Comparison of ENCODE assay signal across 16 cellular contexts in genomic region chr5:80761966-80762365, GRCh38.
A peak's percentile ranks its signal among the peaks of the same experiment; 100 is the strongest.
DNase-seq lines count a peak whose midpoint lies in the region; ATAC-seq, FAIRE-seq and TF ChIP-seq lines count a peak whose summit lies in the region.
"Had no signal": no experiment of that assay in that cellular context is flagged by ENCODE, and none has a peak within 500 bp of the region (broad histone marks: within the 10 kb centered on the region; RNA-seq: fewer than 3 reads in every experiment).

No MANE protein-coding gene starts in this region.

- H3K27ac ChIP-seq in endothelial cell of umbilical vein (ENCODE audit: insufficient read depth, low read depth, low read length) (no peak overlapping the region), small intestine (ENCODE audit: low read depth in 1 of 2, low read length in 1 of 2) (no peak overlapping the region)
- H3K27ac ChIP-seq: PC-9 had no signal

- 34 to 54% (median 40%) methylated on average over 1 of the region's 1 CpG for WGBS in small intestine, 3 donors

- H3K36me3 ChIP-seq in endothelial cell of umbilical vein (ENCODE audit: control insufficient read depth in 2 of 2, extremely low read depth in 1 of 2, insufficient read depth in 2 of 2, low read length in 2 of 2) (no peaks in the 10 kb centered on the region), small intestine (ENCODE audit: control insufficient read depth in 2 of 2, insufficient read depth in 2 of 2, low read length in 2 of 2) (peaks cover 0 to 5% of the 10 kb centered on the region in 2 donors)

- H3K27ac Mint-ChIP-seq in activated CD8-positive, alpha-beta memory T cell treated with anti-CD3 and anti-CD28 coated beads, Interleukin-2, amount 10 ng/mL, durations not matched to agents 7 days and 5 days: peak overlapping the region; percentile 25
- H3K27ac Mint-ChIP-seq in activated T-helper 2 cell treated with anti-CD3 and anti-CD28 coated beads, Interferon-gamma antibody, Interleukin-2, Interleukin-4, amounts not matched to agents 10 μg/mL and 5 μg/mL and 100 μg/mL, durations not matched to agents 14 hours and 24 hours and 36 hours: peak overlapping the region; percentile 18

- H3K9me3 ChIP-seq in endothelial cell of umbilical vein (replicated peaks; ENCODE audit: control insufficient read depth, insufficient read depth, low read length) (no peaks in the 10 kb centered on the region), small intestine (ENCODE audit: control insufficient read depth, low read depth) (no peaks in the 10 kb centered on the region)

- H3K27me3 ChIP-seq in endothelial cell of umbilical vein (ENCODE audit: control insufficient read depth in 2 of 2, insufficient read depth in 2 of 2, low read length in 2 of 2) (no peaks in the 10 kb centered on the region), small intestine (ENCODE audit: control insufficient read depth in 2 of 2, insufficient read depth in 2 of 2, low read length in 2 of 2) (no peaks in the 10 kb centered on the region)

- no peak overlapping the region for H2AFZ ChIP-seq in endothelial cell of umbilical vein (ENCODE audit: low read depth, low read length)
- H2AFZ ChIP-seq: PC-9 had no signal

- dilution Hi-C loops in endothelial cell of umbilical vein (cut with MboI; ENCODE audit: extremely low pct_ligation_motif_present, low sequenced_read_pairs): no loop called here

- H3K9me3 Mint-ChIP-seq in activated CD8-positive, alpha-beta memory T cell treated with anti-CD3 and anti-CD28 coated beads, Interleukin-2, amount 10 ng/mL, durations not matched to agents 7 days and 5 days (ENCODE audit: low read depth): no peaks in the 10 kb centered on the region
- H3K9me3 Mint-ChIP-seq in activated T-helper 2 cell treated with anti-CD3 and anti-CD28 coated beads, Interferon-gamma antibody, Interleukin-2, Interleukin-4, amounts not matched to agents 10 μg/mL and 5 μg/mL and 100 μg/mL, durations not matched to agents 14 hours and 24 hours and 36 hours: peaks cover 4% of the 10 kb centered on the region

- POLR2A ChIA-PET in endothelial cell of umbilical vein (lab: Charles Lee): no interaction called here

- H3K79me2 ChIP-seq in endothelial cell of umbilical vein (ENCODE audit: control insufficient read depth, insufficient read depth, low read length): no peaks in the 10 kb centered on the region

- no peak overlapping the region for H3K4me3 Mint-ChIP-seq in activated CD8-positive, alpha-beta memory T cell treated with anti-CD3 and anti-CD28 coated beads, Interleukin-2, amount 10 ng/mL, durations not matched to agents 7 days and 5 days
- no peak overlapping the region for H3K4me3 Mint-ChIP-seq in activated T-helper 2 cell treated with anti-CD3 and anti-CD28 coated beads, Interferon-gamma antibody, Interleukin-2, Interleukin-4, amounts not matched to agents 10 μg/mL and 5 μg/mL and 100 μg/mL, durations not matched to agents 14 hours and 24 hours and 36 hours (ENCODE audit: low read depth)

- no peaks in the 10 kb centered on the region for H3K9me1 ChIP-seq in endothelial cell of umbilical vein (replicated peaks; ENCODE audit: control insufficient read depth, extremely low read depth, insufficient read depth, low read length)

- no peak overlapping the region for H3K9ac ChIP-seq in endothelial cell of umbilical vein (replicated peaks; ENCODE audit: extremely low read depth, insufficient read depth, low read length)

- BruUV-seq in endothelial cell of umbilical vein (replicated peaks; lab: Mats Ljungman, UMichigan): no TSS peak

- no peak for FAIRE-seq in endothelial cell of umbilical vein (lab: Jason Lieb, UNC)
- FAIRE-seq in small intestine (lab: Jason Lieb, UNC): peak; percentile 81
- FAIRE-seq: GM18507 had no signal

- no peak overlapping the region for H3K4me2 ChIP-seq in endothelial cell of umbilical vein (ENCODE audit: insufficient read depth, low read length)
- H3K4me2 ChIP-seq: PC-9 had no signal

- no peak for ATAC-seq in activated CD8-positive, alpha-beta memory T cell treated with anti-CD3 and anti-CD28 coated beads, Interleukin-2, amount 10 ng/mL, durations not matched to agents 7 days and 5 days
- ATAC-seq in GM21528 (IDR thresholded peaks at IDR 0.05; ENCODE audit: low FRiP score, unreplicated experiment): no peak
- ATAC-seq: Right ventricle myocardium inferior had no signal

- no peaks in the 10 kb centered on the region for H4K20me1 ChIP-seq in endothelial cell of umbilical vein (replicated peaks; ENCODE audit: control insufficient read depth, extremely low read depth, insufficient read depth, low read length)

- peaks cover 52% of the 10 kb centered on the region for H3K36me3 Mint-ChIP-seq in activated CD8-positive, alpha-beta memory T cell treated with anti-CD3 and anti-CD28 coated beads, Interleukin-2, amount 10 ng/mL, durations not matched to agents 7 days and 5 days
- peaks cover 44% of the 10 kb centered on the region for H3K36me3 Mint-ChIP-seq in activated T-helper 2 cell treated with anti-CD3 and anti-CD28 coated beads, Interferon-gamma antibody, Interleukin-2, Interleukin-4, amounts not matched to agents 10 μg/mL and 5 μg/mL and 100 μg/mL, durations not matched to agents 14 hours and 24 hours and 36 hours (ENCODE audit: low read depth)

- no peaks in the 10 kb centered on the region for H3K27me3 Mint-ChIP-seq in activated CD8-positive, alpha-beta memory T cell treated with anti-CD3 and anti-CD28 coated beads, Interleukin-2, amount 10 ng/mL, durations not matched to agents 7 days and 5 days
- H3K27me3 Mint-ChIP-seq in activated T-helper 2 cell treated with anti-CD3 and anti-CD28 coated beads, Interferon-gamma antibody, Interleukin-2, Interleukin-4, amounts not matched to agents 10 μg/mL and 5 μg/mL and 100 μg/mL, durations not matched to agents 14 hours and 24 hours and 36 hours (ENCODE audit: low read depth): no peaks in the 10 kb centered on the region

- no peak for DNase-seq in activated CD8-positive, alpha-beta memory T cell treated with anti-CD3 and anti-CD28 coated beads, Interleukin-2, amount 10 ng/mL, durations not matched to agents 7 days and 5 days
- no peak for DNase-seq in activated CD8-positive, alpha-beta memory T cell treated with anti-CD3 and anti-CD28 coated beads, Interleukin-2, amount 50 U/mL, for 4 hours
- DNase-seq in activated T-helper 2 cell treated with anti-CD3 and anti-CD28 coated beads, Interferon-gamma antibody, Interleukin-2, Interleukin-4, amounts not matched to agents 10 μg/mL and 5 μg/mL and 100 μg/mL, durations not matched to agents 14 hours and 24 hours and 36 hours (ENCODE audit: low spot score): no peak
- DNase-seq in endothelial cell of umbilical vein (ENCODE audit: low read depth, low spot score) (peak; percentile 18), small intestine (no peak), SIG-M5 (lab: John Stamatoyannopoulos, UW) (no peak), SK-N-DZ (ENCODE audit: low spot score) (no peak)
- DNase-seq: 8988T, C1 segment of cervical spinal cord, NCI-H1092, NCI-H1694, NCI-H446, PC-9 had no signal

- no peak for TF ChIP-seq CTCF in endothelial cell of umbilical vein (IDR thresholded peaks at IDR 0.05; ENCODE audit: extremely low read depth in 1 of 2, insufficient read depth in 1 of 2, low read depth in 1 of 2, low read length in 2 of 2)

- intact Hi-C loops in activated T-helper 2 cell treated with anti-CD3 and anti-CD28 coated beads, Interferon-gamma antibody, Interleukin-2, Interleukin-4, amounts not matched to agents 10 μg/mL and 5 μg/mL and 100 μg/mL, durations not matched to agents 14 hours and 24 hours and 36 hours (cut with micrococcal nuclease): no loop called here
- intact Hi-C loops in endothelial cell of umbilical vein (cut with micrococcal nuclease): no loop called here

- TF ChIP-seq POLR2A in endothelial cell of umbilical vein (IDR thresholded peaks at IDR 0.05; ENCODE audit: low read depth, low read length): no peak

- no peaks in the 10 kb centered on the region for H3K4me1 ChIP-seq in endothelial cell of umbilical vein (ENCODE audit: control insufficient read depth, extremely low read depth, insufficient read depth, low read length)
- no peaks in the 10 kb centered on the region for H3K4me1 ChIP-seq in small intestine (ENCODE audit: control insufficient read depth in 2 of 2, insufficient read depth in 1 of 2, low read depth in 1 of 2, low read length in 1 of 2)

- CTCF ChIA-PET in activated CD8-positive, alpha-beta memory T cell treated with anti-CD3 and anti-CD28 coated beads, Interleukin-2, amount 10 ng/mL, durations not matched to agents 7 days and 5 days (lab: Charles Lee): no interaction called here
- CTCF ChIA-PET in endothelial cell of umbilical vein (lab: Charles Lee): interaction anchor here (1.0 to 1.1 kb wide), 3 partner anchors 14 to 36 kb away, joined by 3 to 4 read pairs (median 3); no protein-coding TSS in a partner anchor

- peaks cover 41% of the 10 kb centered on the region for H3K4me1 Mint-ChIP-seq in activated CD8-positive, alpha-beta memory T cell treated with anti-CD3 and anti-CD28 coated beads, Interleukin-2, amount 10 ng/mL, durations not matched to agents 7 days and 5 days
- peaks cover 44% of the 10 kb centered on the region for H3K4me1 Mint-ChIP-seq in activated T-helper 2 cell treated with anti-CD3 and anti-CD28 coated beads, Interferon-gamma antibody, Interleukin-2, Interleukin-4, amounts not matched to agents 10 μg/mL and 5 μg/mL and 100 μg/mL, durations not matched to agents 14 hours and 24 hours and 36 hours (ENCODE audit: low read depth)

- H3K4me3 ChIP-seq in endothelial cell of umbilical vein (replicated peaks in 1 of 3; ENCODE audit: insufficient read depth in 1 of 3, low read depth in 1 of 3, low read length in 3 of 3) (no peak overlapping the region), small intestine (ENCODE audit: low read depth in 1 of 2, low read length in 2 of 2) (no peak overlapping the region)
- H3K4me3 ChIP-seq: PC-9 had no signal

TF ChIP-seq in endothelial cell of umbilical vein, 7 proteins besides CTCF, POLR2A, EP300 and RAD21:
- no peak for TF ChIP-seq MAX (IDR thresholded peaks at IDR 0.05; ENCODE audit: insufficient read depth, insufficient read length)
- TF ChIP-seq EZH2 (IDR thresholded peaks at IDR 0.05; ENCODE audit: borderline replicate concordance, low read depth, low read length, severe bottlenecking): no peak
- peak; percentile 10 for TF ChIP-seq GATA2 (IDR thresholded peaks at IDR 0.05; ENCODE audit: insufficient read depth, insufficient read length, low read depth, low read length)
- TF ChIP-seq MYC (IDR thresholded peaks at IDR 0.05; ENCODE audit: low read depth, low read length): no peak
- no peak for TF ChIP-seq POLR2AphosphoS5 (IDR thresholded peaks at IDR 0.05; ENCODE audit: insufficient read depth, low read depth, low read length)
- TF ChIP-seq FOS (IDR thresholded peaks at IDR 0.05; ENCODE audit: borderline replicate concordance, insufficient read depth, low read length): peak; percentile 54
